36 cellular contexts compared by ENCODE assay signal in genomic region chr10:101208543-101208942, GRCh38. TPM values are rescaled to one million over a fixed set of nuclear protein-coding genes. Genes with fewer than 3 reads are reported as not detected.
"Had no signal": no experiment of that assay in that cellular context is flagged by ENCODE, and none has a peak within 500 bp of the region (broad histone marks: within the 10 kb centered on the region; RNA-seq: fewer than 3 reads in every experiment).

No MANE protein-coding gene starts in this region.

- H3K36me3 ChIP-seq: adrenal gland, ascending aorta, brain microvascular endothelial cell, breast epithelium, cardiac muscle cell had no signal

- H3K4me3 ChIP-seq: adrenal gland, ascending aorta, body of pancreas, breast epithelium, cardiac muscle cell had no signal

- FAIRE-seq: astrocyte had no signal

- DNase-seq: activated effector memory CD4-positive, alpha-beta T cell treated with anti-CD3 and anti-CD28 coated beads, Interleukin-2, amount 50 U/mL, for 16 hours; activated effector memory CD4-positive, alpha-beta T cell treated with Interleukin-2 at 50 U/mL for 16 hours; activated gamma-delta T cell; activated gamma-delta T cell treated with Interleukin-2 at 50 U/mL for 16 hours; activated naive CD4-positive, alpha-beta T cell; activated naive CD4-positive, alpha-beta T cell treated with anti-CD3 and anti-CD28 coated beads for 36 hours; activated naive CD4-positive, alpha-beta T cell treated with anti-CD3 and anti-CD28 coated beads, Interleukin-2, amount 10 ng/mL, durations not matched to agents 7 days and 5 days; activated naive CD4-positive, alpha-beta T cell treated with Interleukin-2 at 50 U/mL for 16 hours; activated naive CD8-positive, alpha-beta T cell treated with anti-CD3 and anti-CD28 coated beads for 36 hours; activated naive CD8-positive, alpha-beta T cell treated with anti-CD3 and anti-CD28 coated beads, Interleukin-2, amount 10 ng/mL, durations not matched to agents 7 days and 5 days; activated naive CD8-positive, alpha-beta T cell treated with anti-CD3 and anti-CD28 coated beads, Interleukin-2, amount 50 U/mL, for 24 hours; activated T-cell treated with anti-CD3 and anti-CD28 coated beads, Interleukin-2, amount 50 U/mL, for 1 hour; activated T-cell treated with anti-CD3 and anti-CD28 coated beads, Interleukin-2, amount 50 U/mL, for 24 hours; activated T-cell treated with anti-CD3 and anti-CD28 coated beads, Interleukin-2, amount 50 U/mL, for 4 hours; activated T-cell treated with anti-CD3 and anti-CD28 coated beads, Interleukin-2, amount 50 U/mL, for 48 hours; activated T-cell treated with anti-CD3 and anti-CD28 coated beads, Interleukin-2, amount 50 U/mL, for 72 hours; adrenal gland; amniotic stem cell; amygdala; anterior cingulate cortex; body of pancreas; brain microvascular endothelial cell; caudate nucleus; central memory CD4-positive, alpha-beta T cell; cerebellar nuclear complex had no signal

- ATAC-seq: activated naive CD4-positive, alpha-beta T cell treated with anti-CD3 and anti-CD28 coated beads, Interleukin-2, amount 50 U/mL, for 72 hours; activated naive CD8-positive, alpha-beta T cell treated with anti-CD3 and anti-CD28 coated beads, Interleukin-2, amount 50 U/mL, for 24 hours; activated T-cell treated with anti-CD3 and anti-CD28 coated beads, Interleukin-2, amount 50 U/mL, for 4 hours; activated T-cell treated with anti-CD3 and anti-CD28 coated beads, Interleukin-2, amount 50 U/mL, for 72 hours; activated T-helper 17 cell treated with anti-CD3 and anti-CD28 coated beads, Interleukin-2, amount 50 U/mL, for 72 hours; body of pancreas had no signal

- H3K4me1 ChIP-seq: adrenal gland, ascending aorta, breast epithelium had no signal

- H3K27ac ChIP-seq: adrenal gland, ascending aorta, body of pancreas, brain microvascular endothelial cell, breast epithelium, cardiac muscle cell had no signal

- H3K9me3 ChIP-seq: adrenal gland, ascending aorta, body of pancreas, breast epithelium had no signal

RNA-seq across cellular contexts. Expression of gene LBX1, which starts 20.7 kb away (rescaled TPM):
- total RNA-seq: activated naive CD4-positive, alpha-beta T cell treated with anti-CD3 and anti-CD28 coated beads for 36 hours; activated naive CD4-positive, alpha-beta T cell treated with anti-CD3 and anti-CD28 coated beads, Interleukin-2, amount 50 U/mL, for 72 hours; activated naive CD8-positive, alpha-beta T cell treated with anti-CD3 and anti-CD28 coated beads for 36 hours; activated naive CD8-positive, alpha-beta T cell treated with anti-CD3 and anti-CD28 coated beads, Interleukin-2, amount 10 ng/mL, durations not matched to agents 7 days and 5 days; activated T-cell treated with anti-CD3 and anti-CD28 coated beads, Interleukin-2, amount 50 U/mL, for 4 hours; activated T-cell treated with anti-CD3 and anti-CD28 coated beads, Interleukin-2, amount 50 U/mL, for 72 hours; activated T-helper 1 cell treated with anti-CD3 and anti-CD28 coated beads, Interleukin-12 subunit alpha, Interleukin-12 subunit beta, Interleukin-2, Interleukin-4 antibody, amounts not matched to agents 30 ng/mL and 10 ng/mL and 1 ng/mL, durations not matched to agents 14 hours and 24 hours and 36 hours; activated T-helper 17 cell treated with anti-CD3 and anti-CD28 coated beads, Interleukin-2, amount 50 U/mL, for 72 hours; activated T-helper 2 cell treated with anti-CD3 and anti-CD28 coated beads, Interferon-gamma antibody, Interleukin-2, Interleukin-4, amounts not matched to agents 10 μg/mL and 5 μg/mL and 100 μg/mL, durations not matched to agents 14 hours and 24 hours and 36 hours; aorta; ascending aorta; astrocyte; body of pancreas; breast epithelium; cardiac muscle cell; chondrocyte had no signal
- polyA plus RNA-seq: adipose tissue, adrenal gland, aorta, cardiac muscle cell had no signal
